2 cellular contexts compared by ENCODE assay signal in the genomic region with DNA sequence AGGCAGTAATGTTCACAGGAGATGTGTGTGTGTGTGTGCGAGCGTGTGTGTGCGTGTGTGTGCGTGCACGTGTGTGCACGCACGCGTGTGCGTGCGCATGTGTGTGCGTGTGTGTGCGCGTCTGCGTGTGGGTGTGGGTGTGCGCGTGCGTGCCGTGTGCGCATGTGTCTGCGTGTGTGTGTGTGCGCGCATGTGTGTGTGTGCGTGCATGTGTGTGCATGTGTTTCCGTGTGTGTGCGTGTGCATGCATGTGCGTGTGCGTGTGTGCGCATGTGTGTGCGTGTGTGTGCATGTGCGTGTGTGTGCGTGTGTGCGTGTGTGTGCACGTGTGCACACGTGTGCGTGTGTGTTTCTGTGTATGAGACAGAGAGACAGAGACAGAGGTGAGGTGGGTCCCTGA.
A peak's percentile ranks its signal among the peaks of the same experiment; 100 is the strongest.
TF ChIP-seq lines count a peak whose summit lies in the region.

No MANE protein-coding gene starts in this region.

TF ChIP-seq in HepG2, 621 proteins besides CTCF, POLR2A, EP300 and RAD21:
- TF ChIP-seq, protein P1, sequence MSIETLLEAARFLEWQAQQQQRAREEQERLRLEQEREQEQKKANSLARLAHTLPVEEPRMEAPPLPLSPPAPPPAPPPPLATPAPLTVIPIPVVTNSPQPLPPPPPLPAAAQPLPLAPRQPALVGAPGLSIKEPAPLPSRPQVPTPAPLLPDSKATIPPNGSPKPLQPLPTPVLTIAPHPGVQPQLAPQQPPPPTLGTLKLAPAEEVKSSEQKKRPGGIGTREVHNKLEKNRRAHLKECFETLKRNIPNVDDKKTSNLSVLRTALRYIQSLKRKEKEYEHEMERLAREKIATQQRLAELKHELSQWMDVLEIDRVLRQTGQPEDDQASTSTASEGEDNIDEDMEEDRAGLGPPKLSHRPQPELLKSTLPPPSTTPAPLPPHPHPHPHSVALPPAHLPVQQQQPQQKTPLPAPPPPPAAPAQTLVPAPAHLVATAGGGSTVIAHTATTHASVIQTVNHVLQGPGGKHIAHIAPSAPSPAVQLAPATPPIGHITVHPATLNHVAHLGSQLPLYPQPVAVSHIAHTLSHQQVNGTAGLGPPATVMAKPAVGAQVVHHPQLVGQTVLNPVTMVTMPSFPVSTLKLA (IDR thresholded peaks at IDR 0.05) = peak; percentile 99
- peak; percentile 59; the same call in 1 of the 2 replicates for TF ChIP-seq IKZF1 (IDR thresholded peaks at IDR 0.05)
- no peak for TF ChIP-seq MTA1 (CRISPR knock-in tag; IDR thresholded peaks at IDR 0.05; ENCODE audit: borderline replicate concordance)

TF ChIP-seq in H1, 55 proteins besides CTCF, POLR2A, EP300 and RAD21:
- TF ChIP-seq JUN (IDR thresholded peaks at IDR 0.05; ENCODE audit: low read depth, low read length) (no peak), RXRA (IDR thresholded peaks at IDR 0.05; ENCODE audit: insufficient read depth, low read depth, low read length) (no peak), CEBPB (IDR thresholded peaks at IDR 0.05; ENCODE audit: low read depth, low read length) (no peak), TBP (IDR thresholded peaks at IDR 0.05; ENCODE audit: low read depth, low read length) (no peak), NANOG (IDR thresholded peaks at IDR 0.05; ENCODE audit: insufficient read depth, low read depth, low read length, poor library complexity, severe bottlenecking) (no peak), SRF (IDR thresholded peaks at IDR 0.05; ENCODE audit: low read depth, low read length) (no peak), KDM1A (IDR thresholded peaks at IDR 0.05; ENCODE audit: borderline replicate concordance, low read length) (no peak), CBX8 (IDR thresholded peaks at IDR 0.05; ENCODE audit: borderline replicate concordance, low read depth, low read length) (no peak), SIX5 (IDR thresholded peaks at IDR 0.05; ENCODE audit: low read depth, low read length) (no peak), CBX5 (IDR thresholded peaks at IDR 0.05; ENCODE audit: low read depth, low read length) (no peak), RBBP5 (IDR thresholded peaks at IDR 0.05; ENCODE audit: borderline replicate concordance, low read depth, low read length) (no peak), SP1 (IDR thresholded peaks at IDR 0.05; ENCODE audit: low read depth, low read length) (no peak), POU5F1 (IDR thresholded peaks at IDR 0.05; ENCODE audit: low read depth, low read length) (no peak)
